ENCODE assay signal across 11 cellular contexts in the genomic region with DNA sequence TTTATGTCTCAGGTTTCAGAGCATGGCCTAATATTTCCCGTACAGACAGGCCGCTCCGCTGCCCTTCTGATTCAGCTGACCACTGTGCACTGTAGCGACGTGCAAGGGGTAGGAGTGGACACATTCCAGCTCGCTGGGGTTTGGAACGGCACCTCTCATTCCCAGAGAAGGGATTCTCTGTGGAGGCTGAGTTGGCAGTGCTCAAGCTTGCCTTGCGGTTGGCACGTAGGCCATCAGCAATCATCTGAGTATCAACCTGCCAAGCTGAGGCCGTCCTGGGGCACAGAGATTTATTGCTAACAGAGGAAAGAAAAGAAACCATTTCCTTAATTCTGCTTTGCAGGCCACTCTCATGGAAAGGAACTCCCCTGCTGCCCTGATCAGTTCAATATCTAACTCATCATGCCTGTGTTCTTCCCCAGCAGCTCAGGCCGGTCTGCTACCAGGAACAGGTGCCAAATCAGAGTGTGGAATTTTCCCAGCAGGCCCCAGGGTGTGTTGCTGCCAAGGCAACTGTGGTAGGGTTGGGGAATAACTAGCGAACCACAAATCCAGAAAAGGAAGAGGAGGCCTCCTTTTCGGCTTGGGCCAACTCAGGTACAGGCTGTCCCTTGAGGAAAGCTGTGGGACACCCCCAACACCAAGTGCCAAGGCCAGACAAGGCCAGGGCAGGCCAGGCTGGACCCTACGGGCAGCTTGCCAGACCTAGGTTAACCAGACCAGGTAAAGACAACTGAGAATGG.
DNase-seq lines count a peak whose midpoint lies in the region; ATAC-seq and TF ChIP-seq lines count a peak whose summit lies in the region.
"Had no signal": no experiment of that assay in that cellular context is flagged by ENCODE, and none has a peak within 500 bp of the region (broad histone marks: within the 10 kb centered on the region; RNA-seq: fewer than 3 reads in every experiment).

No MANE protein-coding gene starts in this region.

- no peak overlapping the region for H3K4me3 ChIP-seq in AG09309 (ENCODE audit: control insufficient read depth, low read depth, low read length)
- H3K4me3 ChIP-seq in A673 (ENCODE audit: low read depth, low read length, poor library complexity, severe bottlenecking), result no peak overlapping the region

- no TSS peak for BruUV-seq in A673 (replicated peaks; lab: Mats Ljungman, UMichigan)

- ATAC-seq in omental fat pad (ENCODE audit: low FRiP score) (peak; percentile 79), HG03039 (IDR thresholded peaks at IDR 0.05; ENCODE audit: unreplicated experiment) (no peak), HG02759 (IDR thresholded peaks at IDR 0.05; ENCODE audit: unreplicated experiment) (no peak)

- DNase-seq in AG09309 (ENCODE audit: low read depth), result peak; percentile 64
- peak; percentile 47 for DNase-seq in RPMI7951 (ENCODE audit: low read depth)
- peak; percentile 55 for DNase-seq in fibroblast of peridontal ligament (ENCODE audit: extremely low read depth)
- DNase-seq in omental fat pad (ENCODE audit: low spot score), result no peak
- no peak for DNase-seq in HCEC 1CT
- no peak for DNase-seq in A673 (ENCODE audit: low spot score)
- DNase-seq: activated CD8-positive, alpha-beta memory T cell treated with anti-CD3 and anti-CD28 coated beads for 24 hours; stimulated activated CD4-positive, alpha-beta T cell treated with anti-CD3 and anti-CD28 coated beads, Interleukin-12 subunit alpha, Interleukin-12 subunit beta, amount 100 ng/mL, for 4 hours; stimulated activated naive CD4-positive, alpha-beta T cell treated with Interleukin-2 at 50 U/mL for 16 hours had no signal

- H3K9me3 ChIP-seq in A673 (ENCODE audit: low read depth, low read length, poor library complexity, severe bottlenecking), result no peaks in the 10 kb centered on the region

- H3K27me3 ChIP-seq in A673 (replicated peaks; ENCODE audit: insufficient read depth, low read depth, low read length, poor library complexity), result no peaks in the 10 kb centered on the region

- CTCF ChIA-PET in A673 (lab: Charles Lee), result no interaction called here

- no peaks in the 10 kb centered on the region for H3K4me1 ChIP-seq in A673 (ENCODE audit: insufficient read depth, low read length, poor library complexity, severe bottlenecking)

- no peak overlapping the region for H3K27ac ChIP-seq in A673 (ENCODE audit: low read depth, low read length, poor library complexity, severe bottlenecking)

- intact Hi-C loops in A673 (cut with micrococcal nuclease; ENCODE audit: unreplicated experiment), result no loop called here

- TF ChIP-seq CTCF in AG09309 (IDR thresholded peaks at IDR 0.05; ENCODE audit: control insufficient read depth, insufficient read depth, low read depth, low read length, missing control alignments), result no peak
- TF ChIP-seq CTCF in omental fat pad (IDR thresholded peaks at IDR 0.05), result no peak
- TF ChIP-seq CTCF in A673 (conservative IDR thresholded peaks at IDR 0.05; ENCODE audit: low read depth, low read length), result no peak

- POLR2A ChIA-PET in A673 (lab: Charles Lee; ENCODE audit: low non-redundant PET), result no interaction called here

- no peaks in the 10 kb centered on the region for H3K36me3 ChIP-seq in A673 (ENCODE audit: insufficient read depth, low read length, poor library complexity, severe bottlenecking)

Comparison
In these comparisons a context has a peak if more than half of its experiments do, and no peak if none do; other contexts are left out.
1. DNase-seq: peak in AG09309 (single experiment), RPMI7951 (single experiment) and fibroblast of peridontal ligament (single experiment); none in omental fat pad (single experiment), HCEC 1CT (single experiment) and A673 (single experiment).